8 cellular contexts compared by ENCODE assay signal in the genomic region with DNA sequence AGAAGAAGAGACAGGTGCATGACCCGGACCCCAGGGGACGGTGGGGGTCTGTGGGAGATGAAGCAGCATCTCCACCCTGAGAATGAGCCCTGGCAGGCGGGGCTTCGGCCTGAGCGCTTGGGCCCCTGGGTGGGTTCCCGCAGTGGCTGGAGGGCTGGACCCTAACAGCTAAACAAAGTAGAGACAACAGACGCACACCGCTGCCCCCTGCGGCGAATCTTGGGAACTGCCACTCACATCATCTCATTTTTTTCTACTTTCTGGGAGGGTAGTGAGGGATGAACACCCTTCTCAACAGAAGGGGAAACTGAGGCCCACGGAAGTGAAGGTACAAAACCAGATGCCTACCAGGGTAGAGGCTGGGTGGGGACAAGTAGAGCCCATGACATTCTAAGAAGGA.
DNase-seq lines count a peak whose midpoint lies in the region; ATAC-seq and TF ChIP-seq lines count a peak whose summit lies in the region.

No MANE protein-coding gene starts in this region.

- no peak overlapping the region for H3K27ac Mint-ChIP-seq in activated CD8-positive, alpha-beta T cell treated with anti-CD3 and anti-CD28 coated beads for 36 hours

- peak; percentile 62 for DNase-seq in AG20443 (ENCODE audit: low spot score)
- no peak for DNase-seq in HCT116 (ENCODE audit: low read depth, low spot score)
- peak; percentile 42 for DNase-seq in activated CD8-positive, alpha-beta T cell treated with anti-CD3 and anti-CD28 coated beads for 36 hours
- no peak for DNase-seq in cardiac muscle cell (ENCODE audit: low read depth in 1 of 2, low spot score in 1 of 2)
- DNase-seq in stimulated activated CD4-positive, alpha-beta T cell treated with anti-CD3 and anti-CD28 coated beads, Interleukin-4, amount 100 ng/mL, for 24 hours = peak; percentile 21
- DNase-seq in COR-L47 (lab: John Stamatoyannopoulos, UW) = no peak
- no peak for DNase-seq in HPDE6-E6E7 (ENCODE audit: extremely low spot score)

- no peaks in the 10 kb centered on the region for H3K27me3 ChIP-seq in HCT116 (ENCODE audit: insufficient read depth, low read length)
- no peaks in the 10 kb centered on the region for H3K27me3 ChIP-seq in cardiac muscle cell

- CTCF ChIA-PET in HCT116 (lab: Charles Lee) = interaction anchor here (0.6 to 1.5 kb wide), 5 partner anchors 9 to 363 kb away, joined by 3 to 6 read pairs (median 4); no protein-coding TSS in a partner anchor
- CTCF ChIA-PET in activated CD8-positive, alpha-beta T cell treated with anti-CD3 and anti-CD28 coated beads for 36 hours (lab: Charles Lee) = interaction anchor here (0.7 to 1.9 kb wide), 8 partner anchors 9 to 388 kb away, joined by 3 to 9 read pairs (median 3); no protein-coding TSS in a partner anchor

- RAD21 ChIA-PET in HCT116 (lab: Charles Lee; ENCODE audit: low non-redundant PET in 1 of 2, low total read pairs in 2 of 2, uncharacterized antibody in 2 of 2, unreplicated experiment in 2 of 2) = no interaction called here

- no peaks in the 10 kb centered on the region for H3K9me3 Mint-ChIP-seq in activated CD8-positive, alpha-beta T cell treated with anti-CD3 and anti-CD28 coated beads for 36 hours

- H3K27ac ChIP-seq in HCT116 (ENCODE audit: low read depth, low read length) (no peak overlapping the region), cardiac muscle cell (peak overlapping the region; percentile 6)

- no TSS peak for BruUV-seq in HCT116 (replicated peaks; lab: Mats Ljungman, UMichigan)

- H3K4me3 ChIP-seq in HCT116 (replicated peaks in 1 of 2; ENCODE audit: low read depth in 1 of 2, low read length in 2 of 2) (no peak overlapping the region), cardiac muscle cell (no peak overlapping the region)

- H3K4me1 ChIP-seq in HCT116 (ENCODE audit: control insufficient read depth in 1 of 2, insufficient read depth in 2 of 2, low read length in 2 of 2) (peaks cover 1 to 36% of the 10 kb centered on the region in 2 experiments; a peak in 3 of 4 replicates), cardiac muscle cell (ENCODE audit: low read depth) (no peaks in the 10 kb centered on the region)

- H3K79me2 ChIP-seq in HCT116 (ENCODE audit: insufficient read depth, low read length) = no peaks in the 10 kb centered on the region

- POLR2A ChIA-PET in HCT116 (lab: Charles Lee) = no interaction called here
- POLR2A ChIA-PET in activated CD8-positive, alpha-beta T cell treated with anti-CD3 and anti-CD28 coated beads for 36 hours (lab: Charles Lee) = no interaction called here

- H3K36me3 Mint-ChIP-seq in activated CD8-positive, alpha-beta T cell treated with anti-CD3 and anti-CD28 coated beads for 36 hours (ENCODE audit: low read depth) = peaks cover 7% of the 10 kb centered on the region

- no peaks in the 10 kb centered on the region for H3K9me2 ChIP-seq in HCT116 (ENCODE audit: insufficient read depth)

- H3K4me3 Mint-ChIP-seq in activated CD8-positive, alpha-beta T cell treated with anti-CD3 and anti-CD28 coated beads for 36 hours = no peak overlapping the region

- intact Hi-C loops in HCT116 (cut with micrococcal nuclease) = loop anchor here (10.0 kb wide), 1 partner anchor 165 kb away; the partner anchor contains the start of gene NCOR2
- intact Hi-C loops in activated CD8-positive, alpha-beta T cell treated with anti-CD3 and anti-CD28 coated beads for 36 hours (cut with micrococcal nuclease) = no loop called here

- H2AFZ ChIP-seq in HCT116 (ENCODE audit: low read depth, low read length, poor library complexity, severe bottlenecking) = no peak overlapping the region

- TF ChIP-seq RAD21 in HCT116 (IDR thresholded peaks at IDR 0.05; ENCODE audit: low read depth) = no peak

- TF ChIP-seq CTCF in HCT116 (IDR thresholded peaks at IDR 0.05 in 2 of 3, conservative IDR thresholded peaks at IDR 0.05 in 1 of 3; ENCODE audit: borderline replicate concordance in 1 of 3, insufficient read depth in 1 of 3, low read depth in 2 of 3, low read length in 2 of 3) (peak in 2 of 3 experiments; percentile 66 to 76; a peak in 4 of 6 replicates), cardiac muscle cell (IDR thresholded peaks at IDR 0.05; ENCODE audit: low read depth, low read length) (peak; percentile 69)
- peak; percentile 81 for TF ChIP-seq CTCF in activated CD8-positive, alpha-beta T cell treated with anti-CD3 and anti-CD28 coated beads for 36 hours (IDR thresholded peaks at IDR 0.05)

- no peaks in the 10 kb centered on the region for H3K4me1 Mint-ChIP-seq in activated CD8-positive, alpha-beta T cell treated with anti-CD3 and anti-CD28 coated beads for 36 hours (ENCODE audit: low read depth)

- TF ChIP-seq POLR2A in HCT116 (IDR thresholded peaks at IDR 0.05; ENCODE audit: borderline replicate concordance, extremely low read depth, insufficient read depth, insufficient read length) = no peak

- no peaks in the 10 kb centered on the region for H3K9me3 ChIP-seq in HCT116 (ENCODE audit: control insufficient read depth in 1 of 2, insufficient read depth in 1 of 2, low read depth in 1 of 2, low read length in 2 of 2)
- no peaks in the 10 kb centered on the region for H3K9me3 ChIP-seq in cardiac muscle cell (ENCODE audit: low read depth)

- peak; percentile 67 for ATAC-seq in HCT116
- ATAC-seq in activated CD8-positive, alpha-beta T cell treated with anti-CD3 and anti-CD28 coated beads for 36 hours = peak; percentile 74
- no peak for ATAC-seq in activated CD4-positive, CD25-positive, alpha-beta regulatory T cell treated with anti-CD3 and anti-CD28 coated beads, Interleukin-2, amount 50 U/mL, for 24 hours

- no peak overlapping the region for H3K9ac ChIP-seq in HCT116 (ENCODE audit: low read length)

- no peaks in the 10 kb centered on the region for H4K20me1 ChIP-seq in HCT116 (ENCODE audit: insufficient read depth)

- H3K36me3 ChIP-seq in HCT116 (ENCODE audit: control insufficient read depth in 1 of 2, insufficient read depth in 2 of 2, low read length in 2 of 2) (peaks cover 3 to 11% of the 10 kb centered on the region in 2 experiments; a peak in 3 of 4 replicates), cardiac muscle cell (peaks cover 14% of the 10 kb centered on the region)

- H3K4me2 ChIP-seq in HCT116 (ENCODE audit: low read length) = no peak overlapping the region

- H3K27me3 Mint-ChIP-seq in activated CD8-positive, alpha-beta T cell treated with anti-CD3 and anti-CD28 coated beads for 36 hours = no peaks in the 10 kb centered on the region

TF ChIP-seq in HCT116, 20 proteins besides CTCF, POLR2A, EP300 and RAD21 (continues in another document):
- TF ChIP-seq, protein P1, sequence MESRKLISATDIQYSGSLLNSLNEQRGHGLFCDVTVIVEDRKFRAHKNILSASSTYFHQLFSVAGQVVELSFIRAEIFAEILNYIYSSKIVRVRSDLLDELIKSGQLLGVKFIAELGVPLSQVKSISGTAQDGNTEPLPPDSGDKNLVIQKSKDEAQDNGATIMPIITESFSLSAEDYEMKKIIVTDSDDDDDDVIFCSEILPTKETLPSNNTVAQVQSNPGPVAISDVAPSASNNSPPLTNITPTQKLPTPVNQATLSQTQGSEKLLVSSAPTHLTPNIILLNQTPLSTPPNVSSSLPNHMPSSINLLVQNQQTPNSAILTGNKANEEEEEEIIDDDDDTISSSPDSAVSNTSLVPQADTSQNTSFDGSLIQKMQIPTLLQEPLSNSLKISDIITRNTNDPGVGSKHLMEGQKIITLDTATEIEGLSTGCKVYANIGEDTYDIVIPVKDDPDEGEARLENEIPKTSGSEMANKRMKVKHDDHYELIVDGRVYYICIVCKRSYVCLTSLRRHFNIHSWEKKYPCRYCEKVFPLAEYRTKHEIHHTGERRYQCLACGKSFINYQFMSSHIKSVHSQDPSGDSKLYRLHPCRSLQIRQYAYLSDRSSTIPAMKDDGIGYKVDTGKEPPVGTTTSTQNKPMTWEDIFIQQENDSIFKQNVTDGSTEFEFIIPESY (IDR thresholded peaks at IDR 0.05; ENCODE audit: extremely low read depth, insufficient replicate concordance, low read length) = no peak
- TF ChIP-seq REST (IDR thresholded peaks at IDR 0.05; ENCODE audit: low read depth) (no peak), SRF (IDR thresholded peaks at IDR 0.05; ENCODE audit: low read depth) (no peak), CBX3 (IDR thresholded peaks at IDR 0.05; ENCODE audit: low read depth) (no peak), EGR1 (IDR thresholded peaks at IDR 0.05; ENCODE audit: low read depth) (no peak), JUND (IDR thresholded peaks at IDR 0.05) (no peak), SP1 (IDR thresholded peaks at IDR 0.05; ENCODE audit: low read depth) (no peak), POLR2AphosphoS5 (IDR thresholded peaks at IDR 0.05; ENCODE audit: low read depth, low read length) (no peak), EZH2phosphoT487 (IDR thresholded peaks at IDR 0.05; ENCODE audit: borderline replicate concordance) (no peak), ATF3 (IDR thresholded peaks at IDR 0.05) (no peak), YY1 (IDR thresholded peaks at IDR 0.05; ENCODE audit: extremely low read depth, insufficient replicate concordance, low read depth, low read length) (no peak), ZFX (IDR thresholded peaks at IDR 0.05) (no peak)

Comparison
In these comparisons a context has a peak if more than half of its experiments do, and no peak if none do; other contexts are left out.
1. DNase-seq: peak in AG20443 (single experiment), activated CD8-positive, alpha-beta T cell treated with anti-CD3 and anti-CD28 coated beads for 36 hours (single experiment) and stimulated activated CD4-positive, alpha-beta T cell treated with anti-CD3 and anti-CD28 coated beads, Interleukin-4, amount 100 ng/mL, for 24 hours (single experiment); none in HCT116 (single experiment), cardiac muscle cell (0 of 2), COR-L47 (single experiment) and HPDE6-E6E7 (single experiment).
2. ATAC-seq: peak in HCT116 (single experiment) and activated CD8-positive, alpha-beta T cell treated with anti-CD3 and anti-CD28 coated beads for 36 hours (single experiment); none in activated CD4-positive, CD25-positive, alpha-beta regulatory T cell treated with anti-CD3 and anti-CD28 coated beads, Interleukin-2, amount 50 U/mL, for 24 hours (0 of 2).
3. Peak in every context shown above with its lines, with median percentiles within 50 percentile points of each other: CTCF ChIP-seq.